Comparison of ENCODE assay signal across 22 cellular contexts in the genomic region with DNA sequence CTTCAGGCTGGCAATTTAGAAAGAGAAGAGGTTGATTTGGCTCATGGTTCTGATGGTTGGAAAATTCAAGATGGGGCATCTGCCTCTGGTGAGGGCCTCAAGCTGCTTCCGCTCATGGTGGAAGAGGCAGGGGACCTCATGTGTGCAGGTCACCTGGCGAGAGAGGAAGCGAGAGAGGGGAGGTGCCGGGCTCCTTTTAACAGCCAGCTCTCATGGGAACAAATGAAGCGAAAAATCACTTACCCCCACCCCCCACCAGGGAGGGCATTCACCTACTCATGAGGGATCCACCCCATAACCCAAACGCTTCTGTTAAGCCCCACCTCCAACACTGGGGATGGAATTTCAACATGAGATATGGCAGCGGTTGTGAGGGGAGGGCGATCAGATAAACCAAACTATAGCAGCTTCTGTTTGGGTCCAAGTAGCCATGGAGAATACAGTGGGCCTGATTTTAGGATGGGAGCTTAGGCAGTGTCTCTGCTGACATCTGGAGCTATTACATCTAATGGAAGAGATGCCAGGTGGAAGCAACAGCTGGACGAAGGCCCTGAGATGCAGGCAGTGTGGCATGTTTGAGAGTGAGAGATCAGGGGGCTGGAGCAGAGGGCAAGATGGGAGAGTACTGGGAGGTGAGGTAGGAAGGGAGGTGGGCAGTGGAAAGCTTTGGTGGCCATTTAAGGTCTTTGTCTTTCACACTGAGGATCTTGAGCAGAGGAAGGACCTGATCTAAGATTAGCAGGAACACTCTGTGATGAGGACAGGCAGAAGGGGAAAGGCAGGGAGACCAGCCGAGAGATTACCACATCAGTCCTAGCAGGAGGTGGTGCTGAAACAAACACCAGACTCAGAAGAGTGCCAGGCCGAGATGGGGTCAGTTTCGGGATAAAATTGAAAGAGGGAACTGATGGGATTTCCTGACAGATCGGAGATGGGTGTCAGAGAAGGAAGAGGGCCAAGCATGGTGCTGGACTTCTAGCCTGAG.
A peak's percentile ranks its signal among the peaks of the same experiment; 100 is the strongest.
DNase-seq lines count a peak whose midpoint lies in the region; ATAC-seq and TF ChIP-seq lines count a peak whose summit lies in the region.
"Had no signal": no experiment of that assay in that cellular context is flagged by ENCODE, and none has a peak within 500 bp of the region (broad histone marks: within the 10 kb centered on the region; RNA-seq: fewer than 3 reads in every experiment).

No MANE protein-coding gene starts in this region.

- no peak overlapping the region for H3K18ac ChIP-seq in IMR-90 (ENCODE audit: low read depth, low read length)

- no peak overlapping the region for H3K4me2 ChIP-seq in IMR-90 (ENCODE audit: low read depth, low read length)

- H2AK5ac ChIP-seq in IMR-90 (ENCODE audit: low read depth, low read length), result peak overlapping the region; percentile 54; the same call in 1 of the 2 replicates

- H2BK5ac ChIP-seq in IMR-90 (ENCODE audit: low read depth, low read length, poor library complexity, severe bottlenecking), result no peak overlapping the region

- H3K36me3 ChIP-seq in IMR-90 (ENCODE audit: control insufficient read depth, insufficient read depth, low read length) (no peaks in the 10 kb centered on the region), spleen (no peaks in the 10 kb centered on the region)
- no peaks in the 10 kb centered on the region for H3K36me3 ChIP-seq in CD8-positive, alpha-beta T cell (ENCODE audit: insufficient read depth, low read length)

- peaks cover 19% of the 10 kb centered on the region for H3K36me3 Mint-ChIP-seq in central memory CD8-positive, alpha-beta T cell (ENCODE audit: insufficient read depth)
- peaks cover 26% of the 10 kb centered on the region for H3K36me3 Mint-ChIP-seq in CD8-positive, alpha-beta T cell

- peaks cover 3% of the 10 kb centered on the region; the same call in 1 of the 2 replicates for H3K9me1 ChIP-seq in IMR-90 (ENCODE audit: insufficient read depth, low read length)

- WGBS in IMR-90 (ENCODE audit: extremely low coverage in 2 of 2, insufficient read length in 1 of 2), 2 experiments, result 98% methylated on average over 5 of the region's 13 CpGs; no CpG with 5 or more reads in 1 of the 2 experiments
- 76 to 80% (median 78%) methylated on average over 13 of the region's 13 CpGs for WGBS in spleen, 5 donors

- no peak overlapping the region for H3K56ac ChIP-seq in IMR-90 (ENCODE audit: extremely low read depth, insufficient read depth, low read length)

- dilution Hi-C loops in IMR-90 (cut with HindIII; ENCODE audit: low sequenced_read_pairs, unreplicated experiment), result no loop called here

- H3K14ac ChIP-seq in IMR-90 (replicated peaks; ENCODE audit: low read depth, low read length), result no peak overlapping the region

- no peak overlapping the region for H3K4ac ChIP-seq in IMR-90 (ENCODE audit: low read depth, low read length)

- TF ChIP-seq POLR2A in IMR-90 (IDR thresholded peaks at IDR 0.05; ENCODE audit: low read depth, low read length), result no peak
- TF ChIP-seq POLR2A in spleen (IDR thresholded peaks at IDR 0.05), result no peak

- H3K27ac ChIP-seq in IMR-90 (ENCODE audit: insufficient read depth, low read length) (no peak overlapping the region), spleen (no peak overlapping the region)
- H3K27ac ChIP-seq in CD8-positive, alpha-beta T cell (ENCODE audit: low read depth, low read length), result no peak overlapping the region

- no peak overlapping the region; the same call in 1 of the 2 replicates for H2BK20ac ChIP-seq in IMR-90 (ENCODE audit: low read depth, low read length)

- in situ Hi-C loops in IMR-90 (cut with MboI; ENCODE audit: low sequenced_read_pairs), result no loop called here

- H3K27me3 Mint-ChIP-seq in central memory CD8-positive, alpha-beta T cell, result no peaks in the 10 kb centered on the region
- H3K27me3 Mint-ChIP-seq in CD8-positive, alpha-beta T cell (ENCODE audit: low read depth), result no peaks in the 10 kb centered on the region
- H3K27me3 Mint-ChIP-seq: activated naive CD4-positive, alpha-beta T cell treated with anti-CD3 and anti-CD28 coated beads, Interleukin-2, amount 10 ng/mL, durations not matched to agents 7 days and 5 days; naive thymus-derived CD8-positive, alpha-beta T cell had no signal

- ATAC-seq in IMR-90 (ENCODE audit: low read depth), result no peak
- no peak for ATAC-seq in central memory CD8-positive, alpha-beta T cell (replicated peaks; ENCODE audit: extremely low read depth, poor library complexity, severe bottlenecking)
- ATAC-seq in CD8-positive, alpha-beta T cell, result no peak
- ATAC-seq in HG03460 (IDR thresholded peaks at IDR 0.05; ENCODE audit: unreplicated experiment), result no peak
- ATAC-seq: naive thymus-derived CD8-positive, alpha-beta T cell had no signal

- TF ChIP-seq CTCF in IMR-90 (conservative IDR thresholded peaks at IDR 0.05; ENCODE audit: low read depth, low read length) (no peak), spleen (IDR thresholded peaks at IDR 0.05 in 8 of 11, conservative IDR thresholded peaks at IDR 0.05 in 3 of 11) (no peak)
- TF ChIP-seq CTCF in CD8-positive, alpha-beta T cell (IDR thresholded peaks at IDR 0.05), result no peak

- no peaks in the 10 kb centered on the region for H3K9me3 ChIP-seq in IMR-90 (ENCODE audit: control insufficient read depth, insufficient read depth, low read length)
- no peaks in the 10 kb centered on the region for H3K9me3 ChIP-seq in spleen
- no peaks in the 10 kb centered on the region for H3K9me3 ChIP-seq in CD8-positive, alpha-beta T cell (ENCODE audit: low read length)

- no TSS peak for BruUV-seq in IMR-90 (replicated peaks; lab: Mats Ljungman, UMichigan)

- H3K4me1 Mint-ChIP-seq in central memory CD8-positive, alpha-beta T cell, result peaks cover 34% of the 10 kb centered on the region
- H3K4me1 Mint-ChIP-seq in CD8-positive, alpha-beta T cell (ENCODE audit: low read depth), result no peaks in the 10 kb centered on the region

- H3K9ac ChIP-seq in IMR-90 (ENCODE audit: low read depth, low read length), result no peak overlapping the region

- H3K27ac Mint-ChIP-seq in central memory CD8-positive, alpha-beta T cell (ENCODE audit: low read depth), result peak overlapping the region; percentile 76
- H3K27ac Mint-ChIP-seq in CD8-positive, alpha-beta T cell, result no peak overlapping the region
- H3K27ac Mint-ChIP-seq: activated naive CD4-positive, alpha-beta T cell treated with anti-CD3 and anti-CD28 coated beads, Interleukin-2, amount 10 ng/mL, durations not matched to agents 7 days and 5 days had no signal

- peak overlapping the region; percentile 50 for H2AK9ac ChIP-seq in IMR-90 (replicated peaks; ENCODE audit: low read depth, low read length, poor library complexity)

- H3K27me3 ChIP-seq in IMR-90 (ENCODE audit: control insufficient read depth, insufficient read depth, low read length) (no peaks in the 10 kb centered on the region), spleen (replicated peaks in 1 of 7) (no peaks in the 10 kb centered on the region)
- H3K27me3 ChIP-seq in CD8-positive, alpha-beta T cell (ENCODE audit: insufficient read depth, low read length), result no peaks in the 10 kb centered on the region

- intact Hi-C loops in IMR-90 (cut with micrococcal nuclease) (no loop called here), spleen (cut with DNase I; ENCODE audit: low total_unique reads) (no loop called here)
- intact Hi-C loops in CD8-positive, alpha-beta T cell (cut with DNase I, micrococcal nuclease), result no loop called here

- H3K4me3 ChIP-seq in IMR-90 (ENCODE audit: insufficient read depth, low read depth, low read length) (no peak overlapping the region), spleen (no peak overlapping the region)
- H3K4me3 ChIP-seq in CD8-positive, alpha-beta T cell (ENCODE audit: low read depth, low read length), result no peak overlapping the region

- CTCF ChIA-PET in IMR-90 (lab: Yijun Ruan, JAX), result interaction anchor here (1.1 kb wide), 1 partner anchor 214 kb away, joined by 3 read pairs; no protein-coding TSS in a partner anchor
- CTCF ChIA-PET in CD8-positive, alpha-beta T cell (lab: Charles Lee), result interaction anchor here (0.6 to 4.2 kb wide), 3 partner anchors 9 to 215 kb away, joined by 3 to 29 read pairs (median 3); no protein-coding TSS in a partner anchor

- peak; percentile 5 for DNase-seq in NCI-H2171 treated with DMSO at 0.1 percent for 48 hours (lab: John Stamatoyannopoulos, UW)
- no peak for DNase-seq in NCI-H2171 (lab: John Stamatoyannopoulos, UW)
- DNase-seq in IMR-90, result no peak
- no peak for DNase-seq in central memory CD8-positive, alpha-beta T cell (ENCODE audit: low spot score in 2 of 2)
- peak; percentile 72 for DNase-seq in spleen
- no peak for DNase-seq in CD8-positive, alpha-beta T cell
- DNase-seq in stimulated activated CD4-positive, alpha-beta T cell treated with anti-CD3 and anti-CD28 coated beads, Interleukin-2, amount 100 ng/mL, for 24 hours, result no peak
- DNase-seq: 8988T; activated CD4-positive, alpha-beta T cell treated with anti-CD3 and anti-CD28 coated beads, Interleukin-2, amount 50 U/mL, for 48 hours; activated naive CD4-positive, alpha-beta T cell treated with anti-CD3 and anti-CD28 coated beads, Interleukin-2, amount 10 ng/mL, durations not matched to agents 7 days and 5 days; caudate nucleus; GF-D8; HCEC 1CT; head of caudate nucleus; NCI-H1930; NCI-H526 treated with DMSO at 0.1 percent for 48 hours; retina; stimulated activated CD4-positive, alpha-beta T cell treated with anti-CD3 and anti-CD28 coated beads, Interleukin-4, amount 100 ng/mL, for 24 hours; stimulated activated naive CD4-positive, alpha-beta T cell; T-helper 9 cell had no signal

- no peak overlapping the region for H4K8ac ChIP-seq in IMR-90 (ENCODE audit: low read depth in 2 of 2, low read length in 2 of 2)

- no peak overlapping the region for H3K4me3 Mint-ChIP-seq in central memory CD8-positive, alpha-beta T cell
- no peak overlapping the region for H3K4me3 Mint-ChIP-seq in CD8-positive, alpha-beta T cell
- H3K4me3 Mint-ChIP-seq: activated naive CD4-positive, alpha-beta T cell treated with anti-CD3 and anti-CD28 coated beads, Interleukin-2, amount 10 ng/mL, durations not matched to agents 7 days and 5 days; naive thymus-derived CD8-positive, alpha-beta T cell had no signal

- peaks cover 7% of the 10 kb centered on the region for H3K4me1 ChIP-seq in IMR-90 (ENCODE audit: control insufficient read depth, insufficient read depth, low read length)
- peaks cover 0 to 22% (median 6%) of the 10 kb centered on the region in 6 donors for H3K4me1 ChIP-seq in spleen
- H3K4me1 ChIP-seq in CD8-positive, alpha-beta T cell (ENCODE audit: insufficient read depth, low read length), result no peaks in the 10 kb centered on the region

- POLR2A ChIA-PET in IMR-90 (lab: Charles Lee; ENCODE audit: unreplicated experiment), result no interaction called here
- POLR2A ChIA-PET in CD8-positive, alpha-beta T cell (lab: Charles Lee), result no interaction called here

- H2BK120ac ChIP-seq in IMR-90 (ENCODE audit: low read depth, low read length), result 0 out of 2 replicates have a peak overlapping the region, but pooled peaks have one; percentile 8

- H3K23ac ChIP-seq in IMR-90 (ENCODE audit: low read depth, low read length), result no peak overlapping the region; the same call in 1 of the 2 replicates

- no peaks in the 10 kb centered on the region for H3K79me1 ChIP-seq in IMR-90 (ENCODE audit: low read depth in 1 of 2, low read length in 2 of 2)

- TF ChIP-seq RAD21 in IMR-90 (IDR thresholded peaks at IDR 0.05; ENCODE audit: low read length), result no peak

- H2BK15ac ChIP-seq in IMR-90 (ENCODE audit: low read depth, low read length), result no peak overlapping the region

- peak overlapping the region; percentile 9 for H2AFZ ChIP-seq in IMR-90 (replicated peaks; ENCODE audit: low read length, poor library complexity)

- no peak overlapping the region for H4K5ac ChIP-seq in IMR-90 (ENCODE audit: low read depth, low read length)

- no peaks in the 10 kb centered on the region for H4K20me1 ChIP-seq in IMR-90 (ENCODE audit: insufficient read depth, low read length)

- 0 out of 2 replicates have a peak overlapping the region, but pooled peaks have one; percentile 49 for H4K91ac ChIP-seq in IMR-90 (ENCODE audit: insufficient read depth, low read depth, low read length)

- no peaks in the 10 kb centered on the region for H3K9me3 Mint-ChIP-seq in central memory CD8-positive, alpha-beta T cell
- no peaks in the 10 kb centered on the region for H3K9me3 Mint-ChIP-seq in CD8-positive, alpha-beta T cell
- H3K9me3 Mint-ChIP-seq: activated naive CD4-positive, alpha-beta T cell treated with anti-CD3 and anti-CD28 coated beads, Interleukin-2, amount 10 ng/mL, durations not matched to agents 7 days and 5 days; naive thymus-derived CD8-positive, alpha-beta T cell had no signal

Comparison
In these comparisons a context has a peak if more than half of its experiments do, and no peak if none do; other contexts are left out.
1. DNase-seq: peak in NCI-H2171 treated with DMSO at 0.1 percent for 48 hours (single experiment) and spleen (single experiment); none in NCI-H2171 (single experiment), IMR-90 (single experiment), central memory CD8-positive, alpha-beta T cell (0 of 2), CD8-positive, alpha-beta T cell (0 of 7) and stimulated activated CD4-positive, alpha-beta T cell treated with anti-CD3 and anti-CD28 coated beads, Interleukin-2, amount 100 ng/mL, for 24 hours (0 of 2).